ENCODE assay signal across 11 cellular contexts in the genomic region with DNA sequence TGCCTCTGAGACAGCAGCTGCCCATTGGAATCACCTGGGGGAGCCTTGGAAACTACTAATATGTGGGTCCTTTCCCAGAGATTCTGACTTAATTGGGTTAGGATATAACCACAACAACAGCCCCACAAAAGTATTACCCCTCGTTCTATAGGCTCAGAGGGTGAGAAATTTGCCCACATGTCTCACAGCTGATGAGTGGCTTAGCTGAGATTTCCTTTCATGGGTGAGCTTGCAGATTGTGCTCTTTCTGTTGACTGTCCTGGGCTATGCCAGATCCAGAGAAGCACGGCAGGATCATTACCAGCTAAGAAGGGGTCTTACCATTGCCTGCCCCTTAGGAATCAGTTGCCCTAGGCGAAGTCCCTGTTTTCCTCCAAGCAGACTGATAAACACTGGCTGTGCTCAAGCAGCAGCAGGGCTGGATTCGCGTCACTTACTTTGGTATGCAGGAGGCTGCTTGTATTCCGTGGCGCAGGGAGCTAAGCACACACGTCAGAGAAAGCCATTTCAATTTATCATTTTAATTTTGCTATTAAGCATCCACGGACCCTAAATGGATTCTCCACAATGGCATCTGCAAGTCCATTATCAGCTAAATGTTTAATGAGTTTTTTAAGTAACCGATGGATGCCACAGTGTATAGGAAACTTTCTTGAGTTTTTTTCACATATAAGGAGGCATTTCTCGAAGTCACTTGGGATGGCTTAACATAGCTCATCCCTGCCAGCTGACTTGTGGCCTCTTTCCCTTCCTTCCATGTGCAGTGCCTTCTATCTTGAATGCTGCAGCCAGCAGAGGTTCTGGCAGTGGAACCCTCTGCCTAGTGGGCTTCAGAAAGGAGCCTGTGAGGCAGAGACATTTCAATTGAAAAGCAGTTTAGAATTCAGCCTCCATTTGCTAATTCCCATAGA. TPM values are rescaled to one million over a fixed set of nuclear protein-coding genes. Genes with fewer than 3 reads are reported as not detected.
DNase-seq lines count a peak whose midpoint lies in the region; TF ChIP-seq lines count a peak whose summit lies in the region.
"Had no signal": no experiment of that assay in that cellular context is flagged by ENCODE, and none has a peak within 500 bp of the region (broad histone marks: within the 10 kb centered on the region; RNA-seq: fewer than 3 reads in every experiment).

No MANE protein-coding gene starts in this region.

- no peak overlapping the region for H2AFZ ChIP-seq in GM23248

- H3F3A ChIP-seq in GM23248 (ENCODE audit: insufficient read depth): no peaks in the 10 kb centered on the region

- H3K27me3 Mint-ChIP-seq in T-helper 2 cell treated with Interferon-gamma antibody and Interleukin-4, amounts not matched to agents 5 μg/mL and 100 μg/mL, for 36 hours (ENCODE audit: low read depth): peaks cover 54% of the 10 kb centered on the region
- H3K27me3 Mint-ChIP-seq in nephron (ENCODE audit: low read depth): no peaks in the 10 kb centered on the region

- no peaks in the 10 kb centered on the region for H3K9me2 ChIP-seq in GM23248 (ENCODE audit: insufficient read depth)

- peak overlapping the region; percentile 41 for H3K4me3 Mint-ChIP-seq in T-helper 2 cell treated with Interferon-gamma antibody and Interleukin-4, amounts not matched to agents 5 μg/mL and 100 μg/mL, for 36 hours
- no peak overlapping the region for H3K4me3 Mint-ChIP-seq in nephron
- H3K4me3 Mint-ChIP-seq: dendritic cell treated with granulocyte-macrophage colony-stimulating factor and Interleukin-4, amounts not matched to agents 40 ng/mL and 50 ng/mL, for 4 days had no signal

- H3K4me2 ChIP-seq in GM23248 (ENCODE audit: unreplicated experiment): no peak overlapping the region

- peak overlapping the region; percentile 78 for H3K27ac ChIP-seq in urinary bladder (ENCODE audit: low read depth)
- H3K27ac ChIP-seq in GM23248: no peak overlapping the region

- H3K36me3 ChIP-seq in urinary bladder (ENCODE audit: insufficient read depth): no peaks in the 10 kb centered on the region
- H3K36me3 ChIP-seq in GM23248 (ENCODE audit: low read depth): no peaks in the 10 kb centered on the region

- no peaks in the 10 kb centered on the region for H4K20me1 ChIP-seq in GM23248 (ENCODE audit: insufficient read depth)

- no peak for DNase-seq in T-helper 2 cell treated with Interferon-gamma antibody and Interleukin-4, amounts not matched to agents 5 μg/mL and 100 μg/mL, for 36 hours (ENCODE audit: low spot score)
- DNase-seq in T-helper 2 cell: no peak
- DNase-seq in fibroblast of pulmonary artery (ENCODE audit: low read depth): peak; percentile 96
- DNase-seq in GM23248: no peak
- no peak for DNase-seq in NCI-H526 treated with DMSO at 0.1 percent for 48 hours (lab: John Stamatoyannopoulos, UW)
- DNase-seq in LoVo (ENCODE audit: low spot score): no peak
- DNase-seq: NCI-H146, SIG-M5 had no signal

- no peak for TF ChIP-seq CTCF in fibroblast of pulmonary artery (IDR thresholded peaks at IDR 0.05; ENCODE audit: low read length, missing control alignments)
- no peak for TF ChIP-seq CTCF in nephron (IDR thresholded peaks at IDR 0.05; ENCODE audit: unreplicated experiment in 3 of 3)

- no peaks in the 10 kb centered on the region for H3K9me3 ChIP-seq in GM23248 (ENCODE audit: low read depth)

- H3K4me3 ChIP-seq in fibroblast of pulmonary artery (replicated peaks; ENCODE audit: low read depth, low read length): no peak overlapping the region
- no peak overlapping the region for H3K4me3 ChIP-seq in urinary bladder (ENCODE audit: low read depth, low read length)
- no peak overlapping the region for H3K4me3 ChIP-seq in GM23248

- WGBS in urinary bladder: 25% methylated on average over 11 of the region's 11 CpGs
- WGBS in GM23248 (ENCODE audit: low coverage in 1 of 2, low lambda C conversion rate in 2 of 2, missing lambda C conversion rate in 2 of 2), 2 experiments: 78 to 80% methylated on average over 11 of the region's 11 CpGs

- peaks cover 2% of the 10 kb centered on the region for H3K36me3 Mint-ChIP-seq in T-helper 2 cell treated with Interferon-gamma antibody and Interleukin-4, amounts not matched to agents 5 μg/mL and 100 μg/mL, for 36 hours (ENCODE audit: low read depth)
- H3K36me3 Mint-ChIP-seq in nephron (ENCODE audit: low read depth): peaks cover 7% of the 10 kb centered on the region

- in situ Hi-C loops in GM23248 (cut with MboI): no loop called here

- no peaks in the 10 kb centered on the region for H3K27me3 ChIP-seq in GM23248 (replicated peaks; ENCODE audit: insufficient read depth)

- H3K9ac ChIP-seq in GM23248: no peak overlapping the region

- peaks cover 34% of the 10 kb centered on the region for H3K4me1 Mint-ChIP-seq in T-helper 2 cell treated with Interferon-gamma antibody and Interleukin-4, amounts not matched to agents 5 μg/mL and 100 μg/mL, for 36 hours (ENCODE audit: low read depth)
- peaks cover 77% of the 10 kb centered on the region for H3K4me1 Mint-ChIP-seq in nephron

- no peaks in the 10 kb centered on the region for H3K79me2 ChIP-seq in GM23248 (ENCODE audit: insufficient read depth)

- H3K4me1 ChIP-seq in urinary bladder (ENCODE audit: insufficient read depth): peaks cover 2% of the 10 kb centered on the region
- no peaks in the 10 kb centered on the region for H3K4me1 ChIP-seq in GM23248 (ENCODE audit: insufficient read depth)

- no peaks in the 10 kb centered on the region for H3K9me3 Mint-ChIP-seq in T-helper 2 cell treated with Interferon-gamma antibody and Interleukin-4, amounts not matched to agents 5 μg/mL and 100 μg/mL, for 36 hours
- H3K9me3 Mint-ChIP-seq in nephron: no peaks in the 10 kb centered on the region
- H3K9me3 Mint-ChIP-seq: dendritic cell treated with granulocyte-macrophage colony-stimulating factor and Interleukin-4, amounts not matched to agents 40 ng/mL and 50 ng/mL, for 4 days had no signal

- H3K27ac Mint-ChIP-seq in T-helper 2 cell treated with Interferon-gamma antibody and Interleukin-4, amounts not matched to agents 5 μg/mL and 100 μg/mL, for 36 hours: no peak overlapping the region
- H3K27ac Mint-ChIP-seq in nephron: peak overlapping the region; percentile 71 to 78 (median 71)
- H3K27ac Mint-ChIP-seq: dendritic cell treated with granulocyte-macrophage colony-stimulating factor and Interleukin-4, amounts not matched to agents 40 ng/mL and 50 ng/mL, for 4 days had no signal

RNA-seq across cellular contexts. Expression of a gene that starts 51.6 kb away (rescaled TPM):
- total RNA-seq in urinary bladder: 226 TPM
- 43.3 TPM for polyA plus RNA-seq in urinary bladder
- 15.2 and 15.7 TPM in 2 replicates for total RNA-seq in GM23248 (2014; rRNA removed; shearing (Covaris generic))
- polyA plus RNA-seq in GM23248 (2016; fragmentation: Nextera tagmentation; extraction: Ambion mirVana): 20.4 and 24.6 TPM in 2 replicates

Comparison
In these comparisons a context has a peak if more than half of its experiments do, and no peak if none do; other contexts are left out.
1. RNA of a gene that starts 51.6 kb away (total RNA-seq): 226 TPM in urinary bladder (single experiment); 15.2 to 15.7 TPM in GM23248; every median in the first group is over 10 times any median in the second.